In the genomic region with DNA sequence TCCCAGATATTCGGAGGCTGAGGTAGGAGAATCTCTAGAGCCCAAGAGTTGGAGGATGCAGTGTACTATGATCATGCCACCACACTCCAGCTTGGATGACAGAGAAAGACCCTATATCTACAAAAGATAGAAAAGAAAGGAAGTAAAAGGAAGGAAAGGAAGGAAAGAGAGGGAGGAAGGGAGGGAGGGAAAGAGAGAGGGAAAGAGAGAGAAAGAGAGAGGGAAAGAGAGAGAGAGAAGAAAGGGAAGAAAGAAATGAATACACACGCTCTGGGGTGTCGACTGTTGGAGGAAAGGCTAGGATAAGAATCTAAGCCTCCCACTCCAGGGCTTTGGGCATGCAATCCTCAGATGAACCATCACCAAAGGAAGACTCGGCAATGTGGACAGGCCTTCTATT, we compare ENCODE assay signal across 24 cellular contexts.
DNase-seq lines count a peak whose midpoint lies in the region; ATAC-seq, FAIRE-seq and TF ChIP-seq lines count a peak whose summit lies in the region.
"Had no signal": no experiment of that assay in that cellular context is flagged by ENCODE, and none has a peak within 500 bp of the region (broad histone marks: within the 10 kb centered on the region; RNA-seq: fewer than 3 reads in every experiment).

No MANE protein-coding gene starts in this region.

- H3K9me3 ChIP-seq in HEK293 (ENCODE audit: control insufficient read depth, insufficient read depth, low read depth, low read length) (no peaks in the 10 kb centered on the region), K562 (replicated peaks; ENCODE audit: control insufficient read depth, insufficient read depth, low read depth, low read length) (no peaks in the 10 kb centered on the region), sigmoid colon (no peaks in the 10 kb centered on the region)
- H3K9me3 ChIP-seq: BE2C, HAP-1 had no signal

- BruUV-seq in K562 (replicated peaks; lab: Mats Ljungman, UMichigan), result no TSS peak

- TF ChIP-seq CTCF in HEK293 (tag by site-specific recombination; IDR thresholded peaks at IDR 0.05) (no peak), K562 (IDR thresholded peaks at IDR 0.05 in 2 of 3, conservative IDR thresholded peaks at IDR 0.05 in 1 of 3; ENCODE audit: insufficient read depth in 2 of 3, low read depth in 1 of 3, low read length in 3 of 3) (no peak), nephron progenitor cell (IDR thresholded peaks at IDR 0.05) (no peak), sigmoid colon (IDR thresholded peaks at IDR 0.05) (no peak)

- intact Hi-C loops in K562 (cut with micrococcal nuclease) (no loop called here), sigmoid colon (cut with DNase I) (loop anchor here (2.0 kb wide), 1 partner anchor 14 kb away; no protein-coding TSS in a partner anchor)

- peaks cover 8% of the 10 kb centered on the region for H3K4me1 ChIP-seq in HEK293 (ENCODE audit: control insufficient read depth, insufficient read depth, low read length)
- peaks cover 0 to 2% of the 10 kb centered on the region in 2 experiments; a peak in 3 of 5 replicates for H3K4me1 ChIP-seq in K562 (replicated peaks in 1 of 2; ENCODE audit: control insufficient read depth in 2 of 2, insufficient read depth in 2 of 2, low read length in 2 of 2)
- H3K4me1 ChIP-seq in sigmoid colon, result peaks cover 0 to 87% (median 63%) of the 10 kb centered on the region in 4 donors

- H3K79me2 ChIP-seq in K562 (ENCODE audit: control insufficient read depth, insufficient read depth, low read length), result no peaks in the 10 kb centered on the region

- peaks cover 10% of the 10 kb centered on the region for H3K27me3 Mint-ChIP-seq in nephron progenitor cell (ENCODE audit: low read depth, poor library complexity)
- H3K27me3 Mint-ChIP-seq in activated CD8-positive, alpha-beta memory T cell treated with anti-CD3 and anti-CD28 coated beads, Interleukin-2, amount 10 ng/mL, durations not matched to agents 7 days and 5 days, result peaks cover 4% of the 10 kb centered on the region

- H3K9ac ChIP-seq in K562 (ENCODE audit: insufficient read depth in 1 of 2, low read depth in 2 of 2, low read length in 2 of 2), result no peak overlapping the region
- H3K9ac ChIP-seq: GM23248, KMS-11 had no signal

- H3K27ac ChIP-seq in HEK293 (ENCODE audit: extremely low read depth, low read depth, low read length), result no peak overlapping the region
- no peak overlapping the region for H3K27ac ChIP-seq in K562 (ENCODE audit: extremely low read depth, low read depth, low read length)
- H3K27ac ChIP-seq in sigmoid colon, result peak overlapping the region; percentile 75 to 83 (median 80)
- H3K27ac ChIP-seq: GM23248, KMS-11 had no signal

- H3K27me3 ChIP-seq in K562 (ENCODE audit: control insufficient read depth in 2 of 2, insufficient read depth in 2 of 2, low read length in 2 of 2) (peaks cover 0 to under 1% of the 10 kb centered on the region in 2 experiments; a peak in 1 of 5 replicates), sigmoid colon (no peaks in the 10 kb centered on the region)
- H3K27me3 ChIP-seq: BE2C had no signal

- CTCF ChIA-PET in HEK293 (lab: Yijun Ruan, JAX) (no interaction called here), K562 (lab: Yijun Ruan, JAX; ENCODE audit: low intra/inter-chr PET ratio) (no interaction called here)
- CTCF ChIA-PET in activated CD8-positive, alpha-beta memory T cell treated with anti-CD3 and anti-CD28 coated beads, Interleukin-2, amount 10 ng/mL, durations not matched to agents 7 days and 5 days (lab: Charles Lee), result no interaction called here

- no peaks in the 10 kb centered on the region for H3K36me3 Mint-ChIP-seq in nephron progenitor cell (ENCODE audit: low read depth)
- H3K36me3 Mint-ChIP-seq in activated CD8-positive, alpha-beta memory T cell treated with anti-CD3 and anti-CD28 coated beads, Interleukin-2, amount 10 ng/mL, durations not matched to agents 7 days and 5 days, result no peaks in the 10 kb centered on the region
- H3K36me3 Mint-ChIP-seq: CD4-positive, CD25-positive, alpha-beta regulatory T cell; CD8-positive, alpha-beta memory T cell had no signal

- ATAC-seq in K562 (no peak), HG03045 (IDR thresholded peaks at IDR 0.05; ENCODE audit: unreplicated experiment) (no peak)
- no peak for ATAC-seq in activated CD8-positive, alpha-beta memory T cell treated with anti-CD3 and anti-CD28 coated beads, Interleukin-2, amount 10 ng/mL, durations not matched to agents 7 days and 5 days

- H2AFZ ChIP-seq in K562 (ENCODE audit: low read depth, low read length), result no peak overlapping the region
- H2AFZ ChIP-seq: GM23248 had no signal

- no peaks in the 10 kb centered on the region for H4K20me1 ChIP-seq in K562 (replicated peaks; ENCODE audit: control insufficient read depth, insufficient read depth, low read length)

- peaks cover 3% of the 10 kb centered on the region for H3K9me3 Mint-ChIP-seq in nephron progenitor cell
- H3K9me3 Mint-ChIP-seq in activated CD8-positive, alpha-beta memory T cell treated with anti-CD3 and anti-CD28 coated beads, Interleukin-2, amount 10 ng/mL, durations not matched to agents 7 days and 5 days (ENCODE audit: low read depth), result no peaks in the 10 kb centered on the region
- H3K9me3 Mint-ChIP-seq: HFFc6 had no signal

- TF ChIP-seq POLR2A in K562 (conservative IDR thresholded peaks at IDR 0.05), result no peak
- TF ChIP-seq POLR2A in sigmoid colon (IDR thresholded peaks at IDR 0.05), result no peak

- POLR2A ChIA-PET in HEK293 (lab: Yijun Ruan, JAX), result interaction anchor here (0.6 kb wide), 1 partner anchor 11 kb away, joined by 5 read pairs; no protein-coding TSS in a partner anchor
- POLR2A ChIA-PET in K562 (lab: Yijun Ruan, JAX), result no interaction called here

- H3K36me3 ChIP-seq in HEK293 (ENCODE audit: control insufficient read depth in 2 of 2, insufficient read depth in 1 of 2, low read length in 2 of 2) (no peaks in the 10 kb centered on the region), K562 (ENCODE audit: control insufficient read depth, insufficient read depth, low read length) (no peaks in the 10 kb centered on the region), sigmoid colon (no peaks in the 10 kb centered on the region)
- H3K36me3 ChIP-seq: BE2C, HAP-1 had no signal

- H3K4me3 Mint-ChIP-seq in nephron progenitor cell, result no peak overlapping the region
- H3K4me3 Mint-ChIP-seq in activated CD8-positive, alpha-beta memory T cell treated with anti-CD3 and anti-CD28 coated beads, Interleukin-2, amount 10 ng/mL, durations not matched to agents 7 days and 5 days, result no peak overlapping the region
- H3K4me3 Mint-ChIP-seq: CD4-positive, CD25-positive, alpha-beta regulatory T cell; CD8-positive, alpha-beta memory T cell; HFFc6 had no signal

- TF ChIP-seq EP300 in K562 (IDR thresholded peaks at IDR 0.05; ENCODE audit: low read length) (no peak), sigmoid colon (IDR thresholded peaks at IDR 0.05) (no peak)

- FAIRE-seq in K562 (lab: Jason Lieb, UNC), result no peak
- FAIRE-seq: A204.1, GM12892, GM18507 had no signal

- WGBS in K562 (ENCODE audit: insufficient coverage, low coverage, missing lambda C conversion rate), result 9% methylated on average over 4 of the region's 4 CpGs
- WGBS in sigmoid colon, 2 donors, result 95% methylated on average over 4 of the region's 4 CpGs

- H3K27ac Mint-ChIP-seq in nephron progenitor cell, result peak overlapping the region; percentile 91
- H3K27ac Mint-ChIP-seq in activated CD8-positive, alpha-beta memory T cell treated with anti-CD3 and anti-CD28 coated beads, Interleukin-2, amount 10 ng/mL, durations not matched to agents 7 days and 5 days, result no peak overlapping the region
- H3K27ac Mint-ChIP-seq: CD8-positive, alpha-beta memory T cell; HFFc6 had no signal

- DNase-seq in K562 (ENCODE audit: extremely low read depth in 1 of 4, low spot score in 3 of 4) (no peak), nephron progenitor cell (no peak), sigmoid colon (no peak), GM19240 (ENCODE audit: insufficient read length, low spot score) (no peak), HUDEP-2 (lab: John Stamatoyannopoulos, UW; ENCODE audit: unreplicated experiment in 76 of 76) (no peak)
- no peak for DNase-seq in activated CD8-positive, alpha-beta memory T cell treated with anti-CD3 and anti-CD28 coated beads, Interleukin-2, amount 10 ng/mL, durations not matched to agents 7 days and 5 days
- DNase-seq: ACHN; BE2C; C1 segment of cervical spinal cord; CD4-positive, CD25-positive, alpha-beta regulatory T cell; CD8-positive, alpha-beta memory T cell; COR-L47; DMS153; DMS79; GDM1; GM23248; HFFc6 had no signal

- no peak for TF ChIP-seq RAD21 in K562 (CRISPR knock-in tag; conservative IDR thresholded peaks at IDR 0.05 in 1 of 2, IDR thresholded peaks at IDR 0.05 in 1 of 2)

- H3K4me2 ChIP-seq in K562 (ENCODE audit: insufficient read depth, low read length), result no peak overlapping the region
- H3K4me2 ChIP-seq: KMS-11 had no signal

- peaks cover 61% of the 10 kb centered on the region for H3K4me1 Mint-ChIP-seq in nephron progenitor cell
- H3K4me1 Mint-ChIP-seq in activated CD8-positive, alpha-beta memory T cell treated with anti-CD3 and anti-CD28 coated beads, Interleukin-2, amount 10 ng/mL, durations not matched to agents 7 days and 5 days, result no peaks in the 10 kb centered on the region
- H3K4me1 Mint-ChIP-seq: CD4-positive, CD25-positive, alpha-beta regulatory T cell; CD8-positive, alpha-beta memory T cell had no signal

- H3K4me3 ChIP-seq in HEK293 (ENCODE audit: low read depth, low read length) (no peak overlapping the region), K562 (no peak overlapping the region), sigmoid colon (no peak overlapping the region)
- H3K4me3 ChIP-seq: GM23248, HAP-1 had no signal

- in situ Hi-C loops in K562 (cut with MboI), result no loop called here

- no peaks in the 10 kb centered on the region for H3K9me1 ChIP-seq in K562 (ENCODE audit: control insufficient read depth, insufficient read depth, low read length)

TF ChIP-seq in HEK293, 187 proteins besides CTCF, POLR2A, EP300 and RAD21:
- peak; percentile 81 for TF ChIP-seq ZNF366 (tag by site-specific recombination; conservative IDR thresholded peaks at IDR 0.05)
- no peak for TF ChIP-seq ZSCAN30 (tag by site-specific recombination; IDR thresholded peaks at IDR 0.05)
- TF ChIP-seq ZNF596 (tag by site-specific recombination; IDR thresholded peaks at IDR 0.05), result peak; percentile 90
- TF ChIP-seq PRDM1 (tag by site-specific recombination; IDR thresholded peaks at IDR 0.05), result peak; percentile 87
TF ChIP-seq in HEK293: peak in this region for 3.

TF ChIP-seq in K562, 482 proteins besides CTCF, POLR2A, EP300 and RAD21 (continues in another document):
- no peak for TF ChIP-seq EP400 (IDR thresholded peaks at IDR 0.05)
- TF ChIP-seq, protein P1, sequence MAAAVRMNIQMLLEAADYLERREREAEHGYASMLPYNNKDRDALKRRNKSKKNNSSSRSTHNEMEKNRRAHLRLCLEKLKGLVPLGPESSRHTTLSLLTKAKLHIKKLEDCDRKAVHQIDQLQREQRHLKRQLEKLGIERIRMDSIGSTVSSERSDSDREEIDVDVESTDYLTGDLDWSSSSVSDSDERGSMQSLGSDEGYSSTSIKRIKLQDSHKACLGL (CRISPR knock-in tag; IDR thresholded peaks at IDR 0.05; ENCODE audit: borderline replicate concordance, poor library complexity, severe bottlenecking), result no peak

Comparison
In these comparisons a context has a peak if more than half of its experiments do, and no peak if none do; other contexts are left out.
1. H3K27ac ChIP-seq: peak in sigmoid colon (4 of 4); none in HEK293 (single experiment) and K562 (single experiment).